Comparison of ENCODE assay signal across 9 cellular contexts in genomic region chr1:60664079-60664478, GRCh38.
"Had no signal": no experiment of that assay in that cellular context is flagged by ENCODE, and none has a peak within 500 bp of the region (broad histone marks: within the 10 kb centered on the region; RNA-seq: fewer than 3 reads in every experiment).

No MANE protein-coding gene starts in this region.

- H3K4me1 ChIP-seq: HAP-1 had no signal

- H3K9me3 ChIP-seq: HAP-1 had no signal

- H2AFZ ChIP-seq: GM23248, GM23338 had no signal

- H3K9ac ChIP-seq: GM23248 had no signal

- H3K4me3 ChIP-seq: GM23248, GM23338, HAP-1 had no signal

- DNase-seq: GM23248, GOT3, H7, H9, HCEC 1CT, HFFc6 had no signal

- ATAC-seq: GM23338, HCT116 had no signal

- H3K4me2 ChIP-seq: GM23338 had no signal

- H3K27ac ChIP-seq: GM23248 had no signal

- H3K36me3 ChIP-seq: HAP-1 had no signal
